In the genomic region with DNA sequence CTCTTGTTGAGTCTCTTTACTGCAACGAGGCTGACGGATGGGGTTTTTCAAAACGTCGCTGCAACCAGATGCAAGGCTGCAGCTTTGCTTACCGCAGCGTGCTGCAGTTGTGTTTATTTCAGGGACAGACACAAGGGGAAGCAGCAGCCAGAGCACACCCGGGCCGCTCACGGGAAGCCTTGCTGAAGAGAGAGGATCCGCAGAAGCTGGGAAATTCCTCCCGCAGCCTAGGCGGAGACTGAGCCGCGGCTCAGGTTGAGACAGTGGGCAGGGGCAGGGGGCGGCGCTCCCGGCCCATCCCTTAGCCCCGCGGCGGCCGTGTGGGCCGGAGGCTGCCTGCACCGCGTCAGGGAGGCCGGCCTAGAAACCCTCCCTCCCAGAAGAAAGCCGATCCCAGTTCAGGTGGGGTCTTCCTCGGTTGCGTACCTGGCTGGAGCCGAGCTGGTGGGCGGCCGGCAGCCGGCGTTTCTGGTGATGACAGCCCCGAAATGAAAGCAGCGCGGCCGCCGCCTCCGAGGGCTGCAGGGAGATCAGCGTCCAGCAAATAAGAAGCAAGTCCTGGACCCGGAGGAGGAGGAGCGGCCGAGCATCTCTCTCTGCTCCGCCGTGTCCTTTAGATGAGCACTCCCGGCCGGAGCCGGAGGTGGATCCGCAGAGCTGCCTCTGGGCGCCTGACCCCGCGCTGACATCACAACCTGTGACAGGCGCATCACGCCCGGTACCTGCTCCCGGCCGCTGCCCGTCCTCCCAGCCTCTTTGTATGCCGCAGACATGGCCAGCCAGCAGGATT, we compare ENCODE assay signal across 8 cellular contexts. TPM values are rescaled to one million over a fixed set of nuclear protein-coding genes. Genes with fewer than 3 reads are reported as not detected.
DNase-seq lines count a peak whose midpoint lies in the region; ATAC-seq and TF ChIP-seq lines count a peak whose summit lies in the region.

A gene (plus strand): TSS at position 750 of the 790 bp plus-strand sequence. CDS start 22 bp downstream, at position 772.

- H3K4me3 Mint-ChIP-seq in activated naive CD8-positive, alpha-beta T cell treated with anti-CD3 and anti-CD28 coated beads for 36 hours = peak within 1 kb of the TSS; percentile 85
- peak within 1 kb of the TSS; percentile 87 for H3K4me3 Mint-ChIP-seq in osteocyte (ENCODE audit: unreplicated experiment)

- TF ChIP-seq POLR2A in transverse colon (IDR thresholded peaks at IDR 0.05) = no peak

- TF ChIP-seq CTCF in osteocyte (IDR thresholded peaks at IDR 0.05) = peak; percentile 20
- no peak for TF ChIP-seq CTCF in transverse colon (IDR thresholded peaks at IDR 0.05)

- no peak within 1 kb of the TSS for H3K27ac Mint-ChIP-seq in activated naive CD8-positive, alpha-beta T cell treated with anti-CD3 and anti-CD28 coated beads for 36 hours
- H3K27ac Mint-ChIP-seq in osteocyte (ENCODE audit: unreplicated experiment) = no peak within 1 kb of the TSS

- peaks cover 7% of the 10 kb centered on the region for H3K4me1 Mint-ChIP-seq in activated naive CD8-positive, alpha-beta T cell treated with anti-CD3 and anti-CD28 coated beads for 36 hours
- H3K4me1 Mint-ChIP-seq in osteocyte (ENCODE audit: unreplicated experiment) = peaks cover 13% of the 10 kb centered on the region

- peaks cover 15% of the 10 kb centered on the region for H3K27me3 ChIP-seq in transverse colon

- 1% methylated on average over 52 of the region's 59 CpGs; no CpG with 5 or more reads in 1 of the 2 donors for WGBS in transverse colon (ENCODE audit: low coverage in 1 of 2), 2 donors

- TF ChIP-seq EP300 in transverse colon (IDR thresholded peaks at IDR 0.05; ENCODE audit: low read depth) = no peak

- H3K4me1 ChIP-seq in transverse colon = peaks cover 0 to 32% (median 4%) of the 10 kb centered on the region in 4 donors

- DNase-seq in DMS53 treated with DMSO at 0.1 percent for 48 hours (lab: John Stamatoyannopoulos, UW; ENCODE audit: unreplicated experiment) (peak; percentile 77), HuH-7 (ENCODE audit: low spot score) (peak; percentile 79), SK-MEL-5 (ENCODE audit: low read depth, low spot score) (peak; percentile 50), head of caudate nucleus (peak; percentile 41 to 86 (median 73)), osteocyte (ENCODE audit: extremely low spot score, unreplicated experiment) (no peak), transverse colon (peak; percentile 56)
- DNase-seq in activated naive CD8-positive, alpha-beta T cell treated with anti-CD3 and anti-CD28 coated beads for 36 hours = peak; percentile 43

- H3K27me3 Mint-ChIP-seq in activated naive CD8-positive, alpha-beta T cell treated with anti-CD3 and anti-CD28 coated beads for 36 hours = peaks cover 31% of the 10 kb centered on the region
- H3K27me3 Mint-ChIP-seq in osteocyte (ENCODE audit: unreplicated experiment) = peaks cover 55% of the 10 kb centered on the region

- peak within 1 kb of the TSS; percentile 45 to 85 (median 54) for H3K4me3 ChIP-seq in transverse colon

- H3K27ac ChIP-seq in transverse colon = peak within 1 kb of the TSS; percentile 78 to 82 (median 81)

- H3K36me3 ChIP-seq in transverse colon = no peaks in the 10 kb centered on the region

- peak; percentile 71 for ATAC-seq in GM21526 (IDR thresholded peaks at IDR 0.05; ENCODE audit: low FRiP score, unreplicated experiment)

- no peaks in the 10 kb centered on the region for H3K36me3 Mint-ChIP-seq in activated naive CD8-positive, alpha-beta T cell treated with anti-CD3 and anti-CD28 coated beads for 36 hours
- no peaks in the 10 kb centered on the region for H3K36me3 Mint-ChIP-seq in osteocyte (ENCODE audit: unreplicated experiment)

- no peaks in the 10 kb centered on the region for H3K9me3 Mint-ChIP-seq in activated naive CD8-positive, alpha-beta T cell treated with anti-CD3 and anti-CD28 coated beads for 36 hours
- H3K9me3 Mint-ChIP-seq in osteocyte (ENCODE audit: unreplicated experiment) = no peaks in the 10 kb centered on the region

- intact Hi-C loops in head of caudate nucleus (cut with DNase I) = no loop called here
- intact Hi-C loops in transverse colon (cut with DNase I; ENCODE audit: low total_unique reads) = no loop called here

- H3K9me3 ChIP-seq in transverse colon = no peaks in the 10 kb centered on the region

- in situ Hi-C loops in SK-MEL-5 (cut with HindIII; ENCODE audit: low pct_unique_long_range_greater_than_20kb, low sequenced_read_pairs) = no loop called here
- in situ Hi-C loops in transverse colon (cut with MboI; ENCODE audit: low pct_ligation_motif_present in 1 of 4, low pct_unique_long_range_greater_than_20kb in 1 of 4, low sequenced_read_pairs in 3 of 4) = no loop called here

RNA-seq across cellular contexts. Expression of the gene that starts here (rescaled TPM):
- total RNA-seq in SK-MEL-5 (2014; rRNA removed; shearing (Covaris generic)) = 0.11 and 0.29 TPM in 2 replicates
- 0.22 and 0.36 TPM in 2 replicates for polyA plus RNA-seq in SK-MEL-5 (2015; cell fraction: cytosol; rRNA removed)
- polyA plus RNA-seq in SK-MEL-5 (2015; cell fraction: nucleus; rRNA removed) = 0.33 and 1.1 TPM in 2 replicates
- under 1 TPM; 0.52 to 0.58 TPM for total RNA-seq in activated naive CD8-positive, alpha-beta T cell treated with anti-CD3 and anti-CD28 coated beads for 36 hours
- total RNA-seq in osteocyte = 1.1 and 2.0 TPM in 2 replicates
- total RNA-seq in transverse colon = 10 to 100 TPM in 2 of 4 donors, 1 to 10 TPM in 2; 6.7 to 42.6 (median 12.4) TPM

Comparison
In these comparisons a context has a peak if more than half of its experiments do, and no peak if none do; other contexts are left out.
1. Peak in DNase-seq in activated naive CD8-positive, alpha-beta T cell treated with anti-CD3 and anti-CD28 coated beads for 36 hours; RNA of the gene not detected or under 1 TPM.